Comparison of ENCODE assay signal across 8 cellular contexts in genomic region chr14:105092912-105093425, GRCh38. TPM values are rescaled to one million over a fixed set of nuclear protein-coding genes. Genes with fewer than 3 reads are reported as not detected.
DNase-seq lines count a peak whose midpoint lies in the region; ATAC-seq and TF ChIP-seq lines count a peak whose summit lies in the region.

No MANE protein-coding gene starts in this region.

- no peaks in the 10 kb centered on the region for H3K79me2 ChIP-seq in OCI-LY1 (ENCODE audit: insufficient read depth, low read length)

- ATAC-seq in GM19452 (IDR thresholded peaks at IDR 0.05; ENCODE audit: unreplicated experiment), result peak; percentile 18

- H3K4me1 Mint-ChIP-seq in glutamatergic neuron (ENCODE audit: low read depth, unreplicated experiment) (peaks cover 2% of the 10 kb centered on the region), progenitor cell of endocrine pancreas (ENCODE audit: low read depth) (peaks cover 14% of the 10 kb centered on the region)

- H3F3A ChIP-seq in OCI-LY1 (ENCODE audit: insufficient read depth, low read length), result no peaks in the 10 kb centered on the region

- H3K9me3 Mint-ChIP-seq in glutamatergic neuron (ENCODE audit: unreplicated experiment), result peaks cover 8% of the 10 kb centered on the region
- H3K9me3 Mint-ChIP-seq in progenitor cell of endocrine pancreas (ENCODE audit: low read depth), result no peaks in the 10 kb centered on the region

- H4K20me1 ChIP-seq in OCI-LY1 (ENCODE audit: insufficient read depth, low read length), result no peaks in the 10 kb centered on the region

- H3K9me2 ChIP-seq in OCI-LY1 (ENCODE audit: low read depth, low read length), result no peaks in the 10 kb centered on the region

- H3K4me3 Mint-ChIP-seq in glutamatergic neuron (ENCODE audit: unreplicated experiment), result peak overlapping the region; percentile 77
- peak overlapping the region; percentile 80 for H3K4me3 Mint-ChIP-seq in progenitor cell of endocrine pancreas (ENCODE audit: low read depth)

- no peaks in the 10 kb centered on the region for H3K36me3 ChIP-seq in OCI-LY1 (ENCODE audit: insufficient read depth, low read length)

- H3K9ac ChIP-seq in OCI-LY1 (ENCODE audit: low read length), result no peak overlapping the region; the same call in 1 of the 2 replicates

- DNase-seq in AG10803 (ENCODE audit: low read depth) (peak; percentile 59), glutamatergic neuron (no peak), progenitor cell of endocrine pancreas (ENCODE audit: low spot score, unreplicated experiment) (no peak), NCI-H128 (lab: John Stamatoyannopoulos, UW; ENCODE audit: unreplicated experiment) (no peak), NCI-H345 treated with DMSO at 0.1 percent for 48 hours (lab: John Stamatoyannopoulos, UW; ENCODE audit: unreplicated experiment) (no peak)
- peak; percentile 63 for DNase-seq in activated naive CD4-positive, alpha-beta T cell treated with Interleukin-2 at 50 U/mL for 16 hours

- H3K4me1 ChIP-seq in OCI-LY1 (ENCODE audit: insufficient read depth, low read length, severe bottlenecking), result no peaks in the 10 kb centered on the region

- H3K4me3 ChIP-seq in AG10803 (ENCODE audit: low read length) (peak overlapping the region; percentile 79), OCI-LY1 (ENCODE audit: low read depth, low read length, poor library complexity, severe bottlenecking) (peak overlapping the region; percentile 12)

- no peak for TF ChIP-seq CTCF in AG10803 (conservative IDR thresholded peaks at IDR 0.05; ENCODE audit: low read length)
- TF ChIP-seq CTCF in OCI-LY1 (IDR thresholded peaks at IDR 0.05; ENCODE audit: low read length), result no peak
- no peak for TF ChIP-seq CTCF in glutamatergic neuron (IDR thresholded peaks at IDR 0.05; ENCODE audit: partially characterized antibody, unreplicated experiment)
- no peak for TF ChIP-seq CTCF in progenitor cell of endocrine pancreas (IDR thresholded peaks at IDR 0.05; ENCODE audit: unreplicated experiment)

- H3K9me3 ChIP-seq in OCI-LY1 (ENCODE audit: low read length), result no peaks in the 10 kb centered on the region

- peak overlapping the region; percentile 12; the same call in 1 of the 2 replicates for H3K4me2 ChIP-seq in OCI-LY1 (ENCODE audit: low read length)

- 0 out of 2 replicates have a peak, but pooled peaks cover 10% of the 10 kb centered on the region for H3K27me3 ChIP-seq in OCI-LY1 (ENCODE audit: insufficient read depth, low read length)

- H3K27ac ChIP-seq in OCI-LY1 (ENCODE audit: low read depth, low read length, poor library complexity, severe bottlenecking), result no peak overlapping the region

- H2AFZ ChIP-seq in OCI-LY1 (ENCODE audit: low read length), result no peak overlapping the region

- H3K27ac Mint-ChIP-seq in glutamatergic neuron (ENCODE audit: unreplicated experiment) (no peak overlapping the region), progenitor cell of endocrine pancreas (peak overlapping the region; percentile 85)

- H3K36me3 Mint-ChIP-seq in glutamatergic neuron (ENCODE audit: unreplicated experiment), result peaks cover 11% of the 10 kb centered on the region
- no peaks in the 10 kb centered on the region for H3K36me3 Mint-ChIP-seq in progenitor cell of endocrine pancreas (ENCODE audit: insufficient read depth)

- peaks cover 11% of the 10 kb centered on the region for H3K27me3 Mint-ChIP-seq in glutamatergic neuron (ENCODE audit: unreplicated experiment)
- H3K27me3 Mint-ChIP-seq in progenitor cell of endocrine pancreas, result peaks cover 3% of the 10 kb centered on the region

RNA-seq across cellular contexts. Expression of gene GPR132, which starts 27.7 kb away (rescaled TPM):
- not detected for total RNA-seq in glutamatergic neuron (ENCODE audit: unreplicated experiment)
- 0.57 and 0.69 TPM in 2 replicates for total RNA-seq in progenitor cell of endocrine pancreas

Comparison
In these comparisons a context has a peak if more than half of its experiments do, and no peak if none do; other contexts are left out.
1. DNase-seq: peak in AG10803 (single experiment) and activated naive CD4-positive, alpha-beta T cell treated with Interleukin-2 at 50 U/mL for 16 hours (single experiment); none in glutamatergic neuron (single experiment), progenitor cell of endocrine pancreas (single experiment), NCI-H128 (single experiment) and NCI-H345 treated with DMSO at 0.1 percent for 48 hours (single experiment).